In the genomic region with DNA sequence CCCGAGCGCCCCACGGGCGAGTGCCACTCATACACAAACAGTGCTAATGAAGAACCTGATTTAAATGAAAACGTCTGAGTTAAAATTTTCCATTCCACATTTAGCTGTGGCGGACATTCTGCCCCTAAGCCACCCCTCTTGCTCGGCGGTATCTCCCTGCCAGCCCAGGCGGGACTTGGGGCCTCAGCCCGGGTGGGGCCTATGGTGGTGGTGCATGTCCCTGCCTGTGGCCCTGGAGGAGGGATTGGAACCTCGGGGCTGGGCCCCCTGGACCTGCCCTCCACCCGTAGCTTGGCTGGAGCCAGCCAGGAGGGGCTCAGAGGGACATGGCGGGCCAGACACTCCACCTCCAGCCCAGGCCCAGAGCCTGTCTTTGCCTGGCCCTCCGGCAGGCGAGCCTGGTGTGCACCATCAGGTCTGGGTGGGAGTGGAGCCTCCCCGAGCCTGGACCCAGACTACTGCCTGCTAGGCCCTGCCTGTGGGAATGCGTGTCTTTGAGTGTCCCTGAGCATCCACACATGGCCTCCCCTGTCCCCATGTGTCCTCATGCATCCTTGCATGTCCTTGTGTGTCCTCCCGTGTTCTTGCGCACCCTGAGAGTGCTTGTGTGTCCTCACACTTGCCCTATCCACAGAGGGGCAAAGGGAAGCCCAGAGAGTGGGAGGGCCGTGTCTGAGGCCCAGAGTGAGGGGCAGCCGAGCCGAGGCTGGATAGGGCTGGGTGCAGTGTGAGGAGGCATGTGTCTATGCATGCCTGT, we compare ENCODE assay signal across 2 cellular contexts.
TF ChIP-seq lines count a peak whose summit lies in the region.

No MANE protein-coding gene starts in this region.

TF ChIP-seq in HEK293, 187 proteins besides CTCF, POLR2A, EP300 and RAD21:
- TF ChIP-seq, protein P1, sequence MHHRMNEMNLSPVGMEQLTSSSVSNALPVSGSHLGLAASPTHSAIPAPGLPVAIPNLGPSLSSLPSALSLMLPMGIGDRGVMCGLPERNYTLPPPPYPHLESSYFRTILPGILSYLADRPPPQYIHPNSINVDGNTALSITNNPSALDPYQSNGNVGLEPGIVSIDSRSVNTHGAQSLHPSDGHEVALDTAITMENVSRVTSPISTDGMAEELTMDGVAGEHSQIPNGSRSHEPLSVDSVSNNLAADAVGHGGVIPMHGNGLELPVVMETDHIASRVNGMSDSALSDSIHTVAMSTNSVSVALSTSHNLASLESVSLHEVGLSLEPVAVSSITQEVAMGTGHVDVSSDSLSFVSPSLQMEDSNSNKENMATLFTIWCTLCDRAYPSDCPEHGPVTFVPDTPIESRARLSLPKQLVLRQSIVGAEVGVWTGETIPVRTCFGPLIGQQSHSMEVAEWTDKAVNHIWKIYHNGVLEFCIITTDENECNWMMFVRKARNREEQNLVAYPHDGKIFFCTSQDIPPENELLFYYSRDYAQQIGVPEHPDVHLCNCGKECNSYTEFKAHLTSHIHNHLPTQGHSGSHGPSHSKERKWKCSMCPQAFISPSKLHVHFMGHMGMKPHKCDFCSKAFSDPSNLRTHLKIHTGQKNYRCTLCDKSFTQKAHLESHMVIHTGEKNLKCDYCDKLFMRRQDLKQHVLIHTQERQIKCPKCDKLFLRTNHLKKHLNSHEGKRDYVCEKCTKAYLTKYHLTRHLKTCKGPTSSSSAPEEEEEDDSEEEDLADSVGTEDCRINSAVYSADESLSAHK (tag by site-specific recombination; IDR thresholded peaks at IDR 0.05) = no peak
- peak; percentile 80 for TF ChIP-seq KLF1 (tag by site-specific recombination; IDR thresholded peaks at IDR 0.05)
- no peak for TF ChIP-seq HOXC10 (CRISPR knock-in tag; IDR thresholded peaks at IDR 0.05)
- TF ChIP-seq SP2 (tag by site-specific recombination; IDR thresholded peaks at IDR 0.05) = peak; percentile 36
- TF ChIP-seq, protein P2, sequence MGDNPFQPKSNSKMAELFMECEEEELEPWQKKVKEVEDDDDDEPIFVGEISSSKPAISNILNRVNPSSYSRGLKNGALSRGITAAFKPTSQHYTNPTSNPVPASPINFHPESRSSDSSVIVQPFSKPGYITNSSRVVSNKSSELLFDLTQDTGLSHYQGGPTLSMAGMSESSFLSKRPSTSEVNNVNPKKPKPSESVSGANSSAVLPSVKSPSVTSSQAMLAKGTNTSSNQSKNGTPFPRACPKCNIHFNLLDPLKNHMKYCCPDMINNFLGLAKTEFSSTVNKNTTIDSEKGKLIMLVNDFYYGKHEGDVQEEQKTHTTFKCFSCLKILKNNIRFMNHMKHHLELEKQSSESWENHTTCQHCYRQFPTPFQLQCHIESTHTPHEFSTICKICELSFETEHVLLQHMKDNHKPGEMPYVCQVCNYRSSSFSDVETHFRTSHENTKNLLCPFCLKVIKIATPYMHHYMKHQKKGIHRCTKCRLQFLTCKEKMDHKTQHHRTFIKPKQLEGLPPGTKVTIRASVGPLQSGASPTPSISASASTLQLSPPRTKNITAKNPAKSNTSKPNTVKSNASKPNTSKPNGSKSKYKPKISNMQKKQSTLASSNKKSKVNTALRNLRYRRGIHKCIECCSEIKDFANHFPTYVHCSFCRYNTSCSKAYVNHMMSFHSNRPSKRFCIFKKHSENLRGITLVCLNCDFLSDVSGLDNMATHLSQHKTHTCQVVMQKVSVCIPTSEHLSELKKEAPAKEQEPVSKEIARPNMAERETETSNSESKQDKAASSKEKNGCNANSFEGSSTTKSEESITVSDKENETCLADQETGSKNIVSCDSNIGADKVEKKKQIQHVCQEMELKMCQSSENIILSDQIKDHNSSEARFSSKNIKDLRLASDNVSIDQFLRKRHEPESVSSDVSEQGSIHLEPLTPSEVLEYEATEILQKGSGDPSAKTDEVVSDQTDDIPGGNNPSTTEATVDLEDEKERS (tag by site-specific recombination; IDR thresholded peaks at IDR 0.05) = no peak
- TF ChIP-seq GLIS2 (tag by site-specific recombination; IDR thresholded peaks at IDR 0.05) = peak; percentile 42; the same call in 1 of the 2 replicates
- peak; percentile 50 for TF ChIP-seq GLIS1 (tag by site-specific recombination; IDR thresholded peaks at IDR 0.05)
- TF ChIP-seq, protein P3, sequence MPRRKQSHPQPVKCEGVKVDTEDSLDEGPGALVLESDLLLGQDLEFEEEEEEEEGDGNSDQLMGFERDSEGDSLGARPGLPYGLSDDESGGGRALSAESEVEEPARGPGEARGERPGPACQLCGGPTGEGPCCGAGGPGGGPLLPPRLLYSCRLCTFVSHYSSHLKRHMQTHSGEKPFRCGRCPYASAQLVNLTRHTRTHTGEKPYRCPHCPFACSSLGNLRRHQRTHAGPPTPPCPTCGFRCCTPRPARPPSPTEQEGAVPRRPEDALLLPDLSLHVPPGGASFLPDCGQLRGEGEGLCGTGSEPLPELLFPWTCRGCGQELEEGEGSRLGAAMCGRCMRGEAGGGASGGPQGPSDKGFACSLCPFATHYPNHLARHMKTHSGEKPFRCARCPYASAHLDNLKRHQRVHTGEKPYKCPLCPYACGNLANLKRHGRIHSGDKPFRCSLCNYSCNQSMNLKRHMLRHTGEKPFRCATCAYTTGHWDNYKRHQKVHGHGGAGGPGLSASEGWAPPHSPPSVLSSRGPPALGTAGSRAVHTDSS (tag by site-specific recombination; IDR thresholded peaks at IDR 0.05) = no peak
- TF ChIP-seq, protein P4, sequence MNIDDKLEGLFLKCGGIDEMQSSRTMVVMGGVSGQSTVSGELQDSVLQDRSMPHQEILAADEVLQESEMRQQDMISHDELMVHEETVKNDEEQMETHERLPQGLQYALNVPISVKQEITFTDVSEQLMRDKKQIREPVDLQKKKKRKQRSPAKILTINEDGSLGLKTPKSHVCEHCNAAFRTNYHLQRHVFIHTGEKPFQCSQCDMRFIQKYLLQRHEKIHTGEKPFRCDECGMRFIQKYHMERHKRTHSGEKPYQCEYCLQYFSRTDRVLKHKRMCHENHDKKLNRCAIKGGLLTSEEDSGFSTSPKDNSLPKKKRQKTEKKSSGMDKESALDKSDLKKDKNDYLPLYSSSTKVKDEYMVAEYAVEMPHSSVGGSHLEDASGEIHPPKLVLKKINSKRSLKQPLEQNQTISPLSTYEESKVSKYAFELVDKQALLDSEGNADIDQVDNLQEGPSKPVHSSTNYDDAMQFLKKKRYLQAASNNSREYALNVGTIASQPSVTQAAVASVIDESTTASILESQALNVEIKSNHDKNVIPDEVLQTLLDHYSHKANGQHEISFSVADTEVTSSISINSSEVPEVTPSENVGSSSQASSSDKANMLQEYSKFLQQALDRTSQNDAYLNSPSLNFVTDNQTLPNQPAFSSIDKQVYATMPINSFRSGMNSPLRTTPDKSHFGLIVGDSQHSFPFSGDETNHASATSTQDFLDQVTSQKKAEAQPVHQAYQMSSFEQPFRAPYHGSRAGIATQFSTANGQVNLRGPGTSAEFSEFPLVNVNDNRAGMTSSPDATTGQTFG (tag by site-specific recombination; IDR thresholded peaks at IDR 0.05; ENCODE audit: borderline replicate concordance) = no peak
- TF ChIP-seq ZNF473 (tag by site-specific recombination; IDR thresholded peaks at IDR 0.05) = no peak

TF ChIP-seq in K562, 482 proteins besides CTCF, POLR2A, EP300 and RAD21 (continues in another document):
- TF ChIP-seq MCM7 (IDR thresholded peaks at IDR 0.05) (no peak), TBL1XR1 (IDR thresholded peaks at IDR 0.05; ENCODE audit: low read length in 2 of 2) (peak in 1 of 2 experiments; percentile 41; a peak in 1 of 4 replicates), POLR2H (tag; IDR thresholded peaks at IDR 0.05; ENCODE audit: low read depth) (no peak), BHLHE40 (IDR thresholded peaks at IDR 0.05; ENCODE audit: low read length) (no peak), NFRKB (IDR thresholded peaks at IDR 0.05; ENCODE audit: low read depth) (no peak), ZFP30 (CRISPR knock-in tag; IDR thresholded peaks at IDR 0.05; ENCODE audit: borderline replicate concordance) (no peak), PPARD (CRISPR knock-in tag; IDR thresholded peaks at IDR 0.05) (no peak), HIVEP1 (CRISPR knock-in tag; IDR thresholded peaks at IDR 0.05) (no peak), ARID2 (IDR thresholded peaks at IDR 0.05) (no peak), HDAC6 (IDR thresholded peaks at IDR 0.05; ENCODE audit: low read depth, low read length) (0 out of 2 replicates have a peak, but pooled peaks have one; percentile 70), RBM14 (IDR thresholded peaks at IDR 0.05; ENCODE audit: borderline replicate concordance, insufficient read depth, low read depth, low read length) (0 out of 2 replicates have a peak, but pooled peaks have one; percentile 88), BRF1 (IDR thresholded peaks at IDR 0.05; ENCODE audit: borderline replicate concordance, extremely low read depth, insufficient read length) (no peak), ZBED1 (IDR thresholded peaks at IDR 0.05) (0 out of 2 replicates have a peak, but pooled peaks have one; percentile 15), CHD4 (IDR thresholded peaks at IDR 0.05; ENCODE audit: insufficient read depth, insufficient replicate concordance, low read depth, low read length, poor library complexity, severe bottlenecking) (no peak), ZNF384 (IDR thresholded peaks at IDR 0.05; ENCODE audit: low read depth, low read length) (no peak), TAL1 (IDR thresholded peaks at IDR 0.05) (no peak), CAMTA2 (CRISPR knock-in tag; conservative IDR thresholded peaks at IDR 0.05) (0 out of 2 replicates have a peak, but pooled peaks have one; percentile 36), ZSCAN32 (CRISPR knock-in tag; IDR thresholded peaks at IDR 0.05) (no peak)
- TF ChIP-seq, protein P5, sequence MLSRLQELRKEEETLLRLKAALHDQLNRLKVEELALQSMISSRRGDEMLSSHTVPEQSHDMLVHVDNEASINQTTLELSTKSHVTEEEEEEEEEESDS (CRISPR knock-in tag; IDR thresholded peaks at IDR 0.05) = no peak
- TF ChIP-seq, protein P6, sequence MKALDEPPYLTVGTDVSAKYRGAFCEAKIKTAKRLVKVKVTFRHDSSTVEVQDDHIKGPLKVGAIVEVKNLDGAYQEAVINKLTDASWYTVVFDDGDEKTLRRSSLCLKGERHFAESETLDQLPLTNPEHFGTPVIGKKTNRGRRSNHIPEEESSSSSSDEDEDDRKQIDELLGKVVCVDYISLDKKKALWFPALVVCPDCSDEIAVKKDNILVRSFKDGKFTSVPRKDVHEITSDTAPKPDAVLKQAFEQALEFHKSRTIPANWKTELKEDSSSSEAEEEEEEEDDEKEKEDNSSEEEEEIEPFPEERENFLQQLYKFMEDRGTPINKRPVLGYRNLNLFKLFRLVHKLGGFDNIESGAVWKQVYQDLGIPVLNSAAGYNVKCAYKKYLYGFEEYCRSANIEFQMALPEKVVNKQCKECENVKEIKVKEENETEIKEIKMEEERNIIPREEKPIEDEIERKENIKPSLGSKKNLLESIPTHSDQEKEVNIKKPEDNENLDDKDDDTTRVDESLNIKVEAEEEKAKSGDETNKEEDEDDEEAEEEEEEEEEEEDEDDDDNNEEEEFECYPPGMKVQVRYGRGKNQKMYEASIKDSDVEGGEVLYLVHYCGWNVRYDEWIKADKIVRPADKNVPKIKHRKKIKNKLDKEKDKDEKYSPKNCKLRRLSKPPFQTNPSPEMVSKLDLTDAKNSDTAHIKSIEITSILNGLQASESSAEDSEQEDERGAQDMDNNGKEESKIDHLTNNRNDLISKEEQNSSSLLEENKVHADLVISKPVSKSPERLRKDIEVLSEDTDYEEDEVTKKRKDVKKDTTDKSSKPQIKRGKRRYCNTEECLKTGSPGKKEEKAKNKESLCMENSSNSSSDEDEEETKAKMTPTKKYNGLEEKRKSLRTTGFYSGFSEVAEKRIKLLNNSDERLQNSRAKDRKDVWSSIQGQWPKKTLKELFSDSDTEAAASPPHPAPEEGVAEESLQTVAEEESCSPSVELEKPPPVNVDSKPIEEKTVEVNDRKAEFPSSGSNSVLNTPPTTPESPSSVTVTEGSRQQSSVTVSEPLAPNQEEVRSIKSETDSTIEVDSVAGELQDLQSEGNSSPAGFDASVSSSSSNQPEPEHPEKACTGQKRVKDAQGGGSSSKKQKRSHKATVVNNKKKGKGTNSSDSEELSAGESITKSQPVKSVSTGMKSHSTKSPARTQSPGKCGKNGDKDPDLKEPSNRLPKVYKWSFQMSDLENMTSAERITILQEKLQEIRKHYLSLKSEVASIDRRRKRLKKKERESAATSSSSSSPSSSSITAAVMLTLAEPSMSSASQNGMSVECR (CRISPR knock-in tag; IDR thresholded peaks at IDR 0.05) = no peak
- TF ChIP-seq, protein P7, sequence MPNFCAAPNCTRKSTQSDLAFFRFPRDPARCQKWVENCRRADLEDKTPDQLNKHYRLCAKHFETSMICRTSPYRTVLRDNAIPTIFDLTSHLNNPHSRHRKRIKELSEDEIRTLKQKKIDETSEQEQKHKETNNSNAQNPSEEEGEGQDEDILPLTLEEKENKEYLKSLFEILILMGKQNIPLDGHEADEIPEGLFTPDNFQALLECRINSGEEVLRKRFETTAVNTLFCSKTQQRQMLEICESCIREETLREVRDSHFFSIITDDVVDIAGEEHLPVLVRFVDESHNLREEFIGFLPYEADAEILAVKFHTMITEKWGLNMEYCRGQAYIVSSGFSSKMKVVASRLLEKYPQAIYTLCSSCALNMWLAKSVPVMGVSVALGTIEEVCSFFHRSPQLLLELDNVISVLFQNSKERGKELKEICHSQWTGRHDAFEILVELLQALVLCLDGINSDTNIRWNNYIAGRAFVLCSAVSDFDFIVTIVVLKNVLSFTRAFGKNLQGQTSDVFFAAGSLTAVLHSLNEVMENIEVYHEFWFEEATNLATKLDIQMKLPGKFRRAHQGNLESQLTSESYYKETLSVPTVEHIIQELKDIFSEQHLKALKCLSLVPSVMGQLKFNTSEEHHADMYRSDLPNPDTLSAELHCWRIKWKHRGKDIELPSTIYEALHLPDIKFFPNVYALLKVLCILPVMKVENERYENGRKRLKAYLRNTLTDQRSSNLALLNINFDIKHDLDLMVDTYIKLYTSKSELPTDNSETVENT (CRISPR knock-in tag; IDR thresholded peaks at IDR 0.05) = peak; percentile 78
- TF ChIP-seq, protein P8, sequence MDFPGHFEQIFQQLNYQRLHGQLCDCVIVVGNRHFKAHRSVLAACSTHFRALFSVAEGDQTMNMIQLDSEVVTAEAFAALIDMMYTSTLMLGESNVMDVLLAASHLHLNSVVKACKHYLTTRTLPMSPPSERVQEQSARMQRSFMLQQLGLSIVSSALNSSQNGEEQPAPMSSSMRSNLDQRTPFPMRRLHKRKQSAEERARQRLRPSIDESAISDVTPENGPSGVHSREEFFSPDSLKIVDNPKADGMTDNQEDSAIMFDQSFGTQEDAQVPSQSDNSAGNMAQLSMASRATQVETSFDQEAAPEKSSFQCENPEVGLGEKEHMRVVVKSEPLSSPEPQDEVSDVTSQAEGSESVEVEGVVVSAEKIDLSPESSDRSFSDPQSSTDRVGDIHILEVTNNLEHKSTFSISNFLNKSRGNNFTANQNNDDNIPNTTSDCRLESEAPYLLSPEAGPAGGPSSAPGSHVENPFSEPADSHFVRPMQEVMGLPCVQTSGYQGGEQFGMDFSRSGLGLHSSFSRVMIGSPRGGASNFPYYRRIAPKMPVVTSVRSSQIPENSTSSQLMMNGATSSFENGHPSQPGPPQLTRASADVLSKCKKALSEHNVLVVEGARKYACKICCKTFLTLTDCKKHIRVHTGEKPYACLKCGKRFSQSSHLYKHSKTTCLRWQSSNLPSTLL (IDR thresholded peaks at IDR 0.05) = no peak
